1 cellular context compared by ENCODE assay signal in the genomic region with DNA sequence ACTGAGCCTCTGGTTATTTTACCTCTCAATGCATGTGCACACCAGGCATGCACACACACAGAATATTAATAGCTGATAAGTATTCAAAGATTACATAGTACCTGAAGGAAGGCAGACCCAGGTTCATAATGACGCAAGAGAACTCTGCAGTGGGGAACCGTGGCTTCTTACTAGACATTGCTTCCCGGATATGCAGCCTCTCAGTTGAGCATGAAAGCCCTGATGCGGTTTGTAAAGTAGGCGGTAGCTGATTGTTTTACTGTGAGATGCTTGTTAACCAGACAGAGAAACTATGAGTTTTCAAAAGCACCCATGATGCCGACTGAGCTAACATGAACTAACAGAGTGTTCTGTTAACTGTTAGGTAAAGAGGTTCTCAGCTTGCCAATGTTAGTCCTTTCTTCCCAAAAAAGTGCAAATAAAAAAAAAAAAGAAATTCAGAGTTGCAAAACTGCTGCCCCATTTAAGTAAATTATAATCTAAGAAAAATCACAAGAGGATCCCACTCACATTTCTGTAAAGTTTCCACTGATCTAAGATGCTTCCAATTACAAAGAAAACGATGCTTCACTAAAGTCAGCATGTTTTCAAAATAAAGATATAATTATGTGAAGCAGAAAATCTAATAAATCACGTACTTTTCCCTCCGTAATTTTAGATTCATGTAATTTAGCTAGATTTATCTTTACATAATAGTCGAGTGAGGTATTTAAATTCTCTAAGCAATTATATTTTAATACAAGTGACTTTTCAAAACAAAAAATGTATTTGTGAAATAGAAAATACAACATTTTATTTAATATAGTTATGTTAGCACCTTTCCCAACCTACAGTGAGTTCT.
TF ChIP-seq lines count a peak whose summit lies in the region.

No MANE protein-coding gene starts in this region.

TF ChIP-seq in WTC11, 78 proteins besides CTCF, POLR2A, EP300 and RAD21 (continued from another document):
- TF ChIP-seq, protein P1, sequence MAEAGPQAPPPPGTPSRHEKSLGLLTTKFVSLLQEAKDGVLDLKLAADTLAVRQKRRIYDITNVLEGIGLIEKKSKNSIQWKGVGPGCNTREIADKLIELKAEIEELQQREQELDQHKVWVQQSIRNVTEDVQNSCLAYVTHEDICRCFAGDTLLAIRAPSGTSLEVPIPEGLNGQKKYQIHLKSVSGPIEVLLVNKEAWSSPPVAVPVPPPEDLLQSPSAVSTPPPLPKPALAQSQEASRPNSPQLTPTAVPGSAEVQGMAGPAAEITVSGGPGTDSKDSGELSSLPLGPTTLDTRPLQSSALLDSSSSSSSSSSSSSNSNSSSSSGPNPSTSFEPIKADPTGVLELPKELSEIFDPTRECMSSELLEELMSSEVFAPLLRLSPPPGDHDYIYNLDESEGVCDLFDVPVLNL (CRISPR knock-in tag; IDR thresholded peaks at IDR 0.05; ENCODE audit: borderline replicate concordance, low read depth), result no peak
- no peak for TF ChIP-seq FOXK1 (CRISPR knock-in tag; IDR thresholded peaks at IDR 0.05)
- no peak for TF ChIP-seq ZNF121 (CRISPR knock-in tag; IDR thresholded peaks at IDR 0.05)
- no peak for TF ChIP-seq NFE2L1 (CRISPR knock-in tag; IDR thresholded peaks at IDR 0.05)
- TF ChIP-seq TCF7 (CRISPR knock-in tag; IDR thresholded peaks at IDR 0.05; ENCODE audit: low read depth), result no peak
- TF ChIP-seq, protein P2, sequence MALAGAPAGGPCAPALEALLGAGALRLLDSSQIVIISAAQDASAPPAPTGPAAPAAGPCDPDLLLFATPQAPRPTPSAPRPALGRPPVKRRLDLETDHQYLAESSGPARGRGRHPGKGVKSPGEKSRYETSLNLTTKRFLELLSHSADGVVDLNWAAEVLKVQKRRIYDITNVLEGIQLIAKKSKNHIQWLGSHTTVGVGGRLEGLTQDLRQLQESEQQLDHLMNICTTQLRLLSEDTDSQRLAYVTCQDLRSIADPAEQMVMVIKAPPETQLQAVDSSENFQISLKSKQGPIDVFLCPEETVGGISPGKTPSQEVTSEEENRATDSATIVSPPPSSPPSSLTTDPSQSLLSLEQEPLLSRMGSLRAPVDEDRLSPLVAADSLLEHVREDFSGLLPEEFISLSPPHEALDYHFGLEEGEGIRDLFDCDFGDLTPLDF (CRISPR knock-in tag; IDR thresholded peaks at IDR 0.05), result no peak
- TF ChIP-seq, protein P3, sequence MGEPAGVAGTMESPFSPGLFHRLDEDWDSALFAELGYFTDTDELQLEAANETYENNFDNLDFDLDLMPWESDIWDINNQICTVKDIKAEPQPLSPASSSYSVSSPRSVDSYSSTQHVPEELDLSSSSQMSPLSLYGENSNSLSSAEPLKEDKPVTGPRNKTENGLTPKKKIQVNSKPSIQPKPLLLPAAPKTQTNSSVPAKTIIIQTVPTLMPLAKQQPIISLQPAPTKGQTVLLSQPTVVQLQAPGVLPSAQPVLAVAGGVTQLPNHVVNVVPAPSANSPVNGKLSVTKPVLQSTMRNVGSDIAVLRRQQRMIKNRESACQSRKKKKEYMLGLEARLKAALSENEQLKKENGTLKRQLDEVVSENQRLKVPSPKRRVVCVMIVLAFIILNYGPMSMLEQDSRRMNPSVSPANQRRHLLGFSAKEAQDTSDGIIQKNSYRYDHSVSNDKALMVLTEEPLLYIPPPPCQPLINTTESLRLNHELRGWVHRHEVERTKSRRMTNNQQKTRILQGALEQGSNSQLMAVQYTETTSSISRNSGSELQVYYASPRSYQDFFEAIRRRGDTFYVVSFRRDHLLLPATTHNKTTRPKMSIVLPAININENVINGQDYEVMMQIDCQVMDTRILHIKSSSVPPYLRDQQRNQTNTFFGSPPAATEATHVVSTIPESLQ (CRISPR knock-in tag; IDR thresholded peaks at IDR 0.05), result no peak
TF ChIP-seq in WTC11: peak in this region for 0.
